Comparison of ENCODE assay signal across 9 cellular contexts in genomic region chr1:24438423-24438901, GRCh38. TPM values are rescaled to one million over a fixed set of nuclear protein-coding genes. Genes with fewer than 3 reads are reported as not detected.
DNase-seq lines count a peak whose midpoint lies in the region; ATAC-seq and TF ChIP-seq lines count a peak whose summit lies in the region.
"Had no signal": no experiment of that assay in that cellular context is flagged by ENCODE, and none has a peak within 500 bp of the region (broad histone marks: within the 10 kb centered on the region; RNA-seq: fewer than 3 reads in every experiment).

No MANE protein-coding gene starts in this region.

- DNase-seq in G401 (ENCODE audit: low spot score) (peak; percentile 97), RWPE1 (ENCODE audit: low spot score) (no peak), fibroblast of pulmonary artery (ENCODE audit: low read depth) (peak; percentile 21), pons (ENCODE audit: low spot score) (peak; percentile 79), GF-D8 (lab: John Stamatoyannopoulos, UW) (no peak)
- DNase-seq: activated CD4-positive, alpha-beta T cell treated with anti-CD3 and anti-CD28 coated beads for 1 hour had no signal

- ATAC-seq in GM21381 (IDR thresholded peaks at IDR 0.05; ENCODE audit: unreplicated experiment) (no peak), HG02798 (IDR thresholded peaks at IDR 0.05; ENCODE audit: poor library complexity, unreplicated experiment) (no peak), GM21423 (IDR thresholded peaks at IDR 0.05; ENCODE audit: unreplicated experiment) (no peak)

- H3K27ac ChIP-seq in RWPE1 = peak overlapping the region; percentile 22

- CTCF ChIA-PET in RWPE1 (lab: Yijun Ruan, JAX) = interaction anchor here (0.6 to 0.7 kb wide), 2 partner anchors 46 to 513 kb away, joined by 3 to 4 read pairs; no protein-coding TSS in a partner anchor

- no peak overlapping the region for H3K4me3 ChIP-seq in fibroblast of pulmonary artery (replicated peaks; ENCODE audit: low read depth, low read length)

- POLR2A ChIA-PET in RWPE1 (lab: Yijun Ruan, JAX; ENCODE audit: low non-redundant PET) = no interaction called here

- in situ Hi-C loops in G401 (cut with HindIII; ENCODE audit: low sequenced_read_pairs) = no loop called here

- TF ChIP-seq CTCF in RWPE1 (conservative IDR thresholded peaks at IDR 0.05; ENCODE audit: low read depth) (no peak), fibroblast of pulmonary artery (IDR thresholded peaks at IDR 0.05; ENCODE audit: low read length, missing control alignments) (no peak)

RNA-seq across cellular contexts. Expression of gene NIPAL3, which starts 22.9 kb away (rescaled TPM):
- total RNA-seq in G401 (2014; rRNA removed; shearing (Covaris generic)) = 9.0 and 12.3 TPM in 2 replicates

RNA-seq across cellular contexts. Expression of gene STPG1, which starts 24.9 kb away (rescaled TPM):
- 7.1 and 17.8 TPM in 2 replicates for total RNA-seq in G401 (2014; rRNA removed; shearing (Covaris generic))

Comparison
In these comparisons a context has a peak if more than half of its experiments do, and no peak if none do; other contexts are left out.
1. DNase-seq: peak in G401 (single experiment), fibroblast of pulmonary artery (single experiment) and pons (single experiment); none in RWPE1 (single experiment) and GF-D8 (single experiment).